7 cellular contexts compared by ENCODE assay signal in genomic region chr2:111402450-111402849, GRCh38.
DNase-seq lines count a peak whose midpoint lies in the region; ATAC-seq, FAIRE-seq and TF ChIP-seq lines count a peak whose summit lies in the region.
"Not testable (repeated sequence)": the region's sequence is repeated elsewhere in the genome, so short reads cannot be mapped to it uniquely, and the experiment has no call there.

No MANE protein-coding gene starts in this region.

- not testable (repeated sequence) for H3K27me3 Mint-ChIP-seq in CD8-positive, alpha-beta T cell (ENCODE audit: low read depth); activated CD4-positive, alpha-beta T cell treated with anti-CD3 and anti-CD28 coated beads for 36 hours; activated T-cell treated with anti-CD3 and anti-CD28 coated beads, Interleukin-2, amount 50 U/mL, for 72 hours (ENCODE audit: low read depth)

- not testable (repeated sequence) for BruUV-seq in GM12878 (replicated peaks; lab: Mats Ljungman, UMichigan)

- H3K9me1 ChIP-seq in keratinocyte (ENCODE audit: control insufficient read depth, extremely low read depth, insufficient read depth, low read length) = not testable (repeated sequence)

- H3K36me3 ChIP-seq in CD8-positive, alpha-beta T cell (ENCODE audit: insufficient read depth, low read length); GM12878 (ENCODE audit: control insufficient read depth in 2 of 2, insufficient read depth in 2 of 2, low read length in 1 of 2); keratinocyte (ENCODE audit: control insufficient read depth in 2 of 2, extremely low read depth in 1 of 2, insufficient read depth in 2 of 2, low read length in 2 of 2): not testable (repeated sequence)

- SMC1A ChIA-PET in GM12878 (lab: Charles Lee; ENCODE audit: uncharacterized antibody, unreplicated experiment) = not testable (repeated sequence)

- RAD21 ChIA-PET in GM12878 (lab: Charles Lee; ENCODE audit: unreplicated experiment) = not testable (repeated sequence)

- dilution Hi-C loops in keratinocyte (cut with MboI; ENCODE audit: extremely low pct_ligation_motif_present, low sequenced_read_pairs) = not testable (repeated sequence)

- not testable (repeated sequence) for DNase-seq in CD8-positive, alpha-beta T cell; activated CD4-positive, alpha-beta T cell treated with anti-CD3 and anti-CD28 coated beads for 36 hours; activated T-cell treated with anti-CD3 and anti-CD28 coated beads, Interleukin-2, amount 50 U/mL, for 72 hours; GM12878 (ENCODE audit: low read depth, low spot score); keratinocyte (ENCODE audit: low read depth, low spot score); stimulated activated naive CD8-positive, alpha-beta T cell treated with anti-CD3 and anti-CD28 coated beads, Interleukin-15, Interleukin-2, amounts not matched to agents 100 U/mL and 50 U/mL, for 24 hours

- H4K20me1 ChIP-seq in GM12878 (ENCODE audit: control insufficient read depth, insufficient read depth); keratinocyte (ENCODE audit: control insufficient read depth, extremely low read depth, insufficient read depth, low read length): not testable (repeated sequence)

- not testable (repeated sequence) for H3K9me3 Mint-ChIP-seq in CD8-positive, alpha-beta T cell; activated CD4-positive, alpha-beta T cell treated with anti-CD3 and anti-CD28 coated beads for 36 hours (ENCODE audit: low read depth); activated T-cell treated with anti-CD3 and anti-CD28 coated beads, Interleukin-2, amount 50 U/mL, for 72 hours

- peak; percentile 68 for ATAC-seq in CD8-positive, alpha-beta T cell
- ATAC-seq in HG03025 (IDR thresholded peaks at IDR 0.05; ENCODE audit: low FRiP score, unreplicated experiment) = peak; percentile 69
- peak; percentile 76 for ATAC-seq in activated CD4-positive, alpha-beta T cell treated with anti-CD3 and anti-CD28 coated beads for 36 hours
- ATAC-seq in activated T-cell treated with anti-CD3 and anti-CD28 coated beads, Interleukin-2, amount 50 U/mL, for 72 hours (replicated peaks in 1 of 2) = peak; percentile 72 to 76
- ATAC-seq in GM12878 = not testable (repeated sequence)
- ATAC-seq in stimulated activated naive CD8-positive, alpha-beta T cell treated with anti-CD3 and anti-CD28 coated beads, Interleukin-15, Interleukin-2, amounts not matched to agents 100 U/mL and 50 U/mL, for 24 hours = peak; percentile 80

- not testable (repeated sequence) for TF ChIP-seq POLR2A in GM12878 (IDR thresholded peaks at IDR 0.05; ENCODE audit: low read depth, low read length)

- not testable (repeated sequence) for H2AFZ ChIP-seq in GM12878 (ENCODE audit: control insufficient read depth, low read depth, low read length); keratinocyte (ENCODE audit: control insufficient read depth, low read length)

- H3K27ac Mint-ChIP-seq in CD8-positive, alpha-beta T cell; activated CD4-positive, alpha-beta T cell treated with anti-CD3 and anti-CD28 coated beads for 36 hours; activated T-cell treated with anti-CD3 and anti-CD28 coated beads, Interleukin-2, amount 50 U/mL, for 72 hours: not testable (repeated sequence)

- not testable (repeated sequence) for H3K4me2 ChIP-seq in GM12878 (ENCODE audit: control insufficient read depth, insufficient read depth); keratinocyte (ENCODE audit: control insufficient read depth, extremely low read depth, insufficient read depth, low read depth, low read length)

- not testable (repeated sequence) for H3K27me3 ChIP-seq in CD8-positive, alpha-beta T cell (ENCODE audit: insufficient read depth, low read length); GM12878 (replicated peaks in 1 of 2; ENCODE audit: control insufficient read depth in 2 of 2, insufficient read depth in 2 of 2, low read length in 1 of 2); keratinocyte (ENCODE audit: control insufficient read depth, extremely low read depth, insufficient read depth, low read length)

- CTCF ChIA-PET in CD8-positive, alpha-beta T cell (lab: Charles Lee); activated CD4-positive, alpha-beta T cell treated with anti-CD3 and anti-CD28 coated beads for 36 hours (lab: Charles Lee); GM12878 (lab: Yijun Ruan, JAX): not testable (repeated sequence)

- not testable (repeated sequence) for H3K4me1 Mint-ChIP-seq in CD8-positive, alpha-beta T cell (ENCODE audit: low read depth); activated CD4-positive, alpha-beta T cell treated with anti-CD3 and anti-CD28 coated beads for 36 hours; activated T-cell treated with anti-CD3 and anti-CD28 coated beads, Interleukin-2, amount 50 U/mL, for 72 hours (ENCODE audit: low read depth)

- in situ Hi-C loops in GM12878 (cut with MboI) = not testable (repeated sequence)

- not testable (repeated sequence) for TF ChIP-seq RAD21 in GM12878 (IDR thresholded peaks at IDR 0.05; ENCODE audit: insufficient read depth, low read depth, low read length)

- H3K9me3 ChIP-seq in CD8-positive, alpha-beta T cell (ENCODE audit: low read length); GM12878 (replicated peaks; ENCODE audit: control insufficient read depth, insufficient read depth, low read length); keratinocyte (ENCODE audit: control insufficient read depth, low read depth, low read length): not testable (repeated sequence)

- not testable (repeated sequence) for H3K36me3 Mint-ChIP-seq in CD8-positive, alpha-beta T cell; activated CD4-positive, alpha-beta T cell treated with anti-CD3 and anti-CD28 coated beads for 36 hours (ENCODE audit: low read depth); activated T-cell treated with anti-CD3 and anti-CD28 coated beads, Interleukin-2, amount 50 U/mL, for 72 hours (ENCODE audit: insufficient read depth in 2 of 2)

- peak; percentile 73 for FAIRE-seq in GM12878 (lab: Jason Lieb, UNC)
- peak; percentile 74 for FAIRE-seq in keratinocyte (lab: Jason Lieb, UNC)

- H3K4me3 Mint-ChIP-seq in CD8-positive, alpha-beta T cell; activated CD4-positive, alpha-beta T cell treated with anti-CD3 and anti-CD28 coated beads for 36 hours; activated T-cell treated with anti-CD3 and anti-CD28 coated beads, Interleukin-2, amount 50 U/mL, for 72 hours: not testable (repeated sequence)

- not testable (repeated sequence) for H3K4me1 ChIP-seq in CD8-positive, alpha-beta T cell (ENCODE audit: insufficient read depth, low read length); GM12878 (ENCODE audit: control insufficient read depth, insufficient read depth, low read length); keratinocyte (ENCODE audit: control insufficient read depth, extremely low read depth, insufficient read depth, low read length)

- TF ChIP-seq EP300 in GM12878 (IDR thresholded peaks at IDR 0.05; ENCODE audit: borderline replicate concordance in 1 of 2, control insufficient read depth in 1 of 2, low read depth in 2 of 2, low read length in 2 of 2) = not testable (repeated sequence)

- not testable (repeated sequence) for H3K4me3 ChIP-seq in CD8-positive, alpha-beta T cell (ENCODE audit: low read depth, low read length); GM12878; keratinocyte (ENCODE audit: control insufficient read depth in 2 of 3, extremely low read depth in 1 of 3, insufficient read depth in 2 of 3, low read depth in 1 of 3, low read length in 3 of 3)

- POLR2A ChIA-PET in CD8-positive, alpha-beta T cell (lab: Charles Lee); activated CD4-positive, alpha-beta T cell treated with anti-CD3 and anti-CD28 coated beads for 36 hours (lab: Charles Lee); GM12878 (lab: Charles Lee): not testable (repeated sequence)

- not testable (repeated sequence) for H3K79me2 ChIP-seq in GM12878 (ENCODE audit: control insufficient read depth, insufficient read depth, low read length); keratinocyte (ENCODE audit: control insufficient read depth, insufficient read depth, low read length)

- not testable (repeated sequence) for H3K27ac ChIP-seq in CD8-positive, alpha-beta T cell (ENCODE audit: low read depth, low read length); GM12878 (ENCODE audit: control insufficient read depth, insufficient read depth); keratinocyte (ENCODE audit: control insufficient read depth, insufficient read depth, low read length)

- intact Hi-C loops in CD8-positive, alpha-beta T cell (cut with DNase I, micrococcal nuclease); activated CD4-positive, alpha-beta T cell treated with anti-CD3 and anti-CD28 coated beads for 36 hours (cut with DNase I, micrococcal nuclease); GM12878 (cut with micrococcal nuclease; ENCODE audit: unreplicated experiment): not testable (repeated sequence)

- not testable (repeated sequence) for TF ChIP-seq CTCF in CD8-positive, alpha-beta T cell (IDR thresholded peaks at IDR 0.05); GM12878 (IDR thresholded peaks at IDR 0.05 in 2 of 3, conservative IDR thresholded peaks at IDR 0.05 in 1 of 3; ENCODE audit: control insufficient read depth in 2 of 3, extremely low read depth in 1 of 3, insufficient read depth in 1 of 3, low read depth in 3 of 3, low read length in 3 of 3); keratinocyte (optimal IDR thresholded peaks at IDR 0.05 in 1 of 3, IDR thresholded peaks at IDR 0.05 in 1 of 3, conservative IDR thresholded peaks at IDR 0.05 in 1 of 3; ENCODE audit: extremely low read depth in 1 of 3, insufficient read depth in 2 of 3, low read length in 3 of 3)

- H3K9ac ChIP-seq in GM12878 (ENCODE audit: control insufficient read depth, insufficient read depth, low read length); keratinocyte (ENCODE audit: control insufficient read depth, extremely low read depth, insufficient read depth, low read length): not testable (repeated sequence)
